In the genomic region with DNA sequence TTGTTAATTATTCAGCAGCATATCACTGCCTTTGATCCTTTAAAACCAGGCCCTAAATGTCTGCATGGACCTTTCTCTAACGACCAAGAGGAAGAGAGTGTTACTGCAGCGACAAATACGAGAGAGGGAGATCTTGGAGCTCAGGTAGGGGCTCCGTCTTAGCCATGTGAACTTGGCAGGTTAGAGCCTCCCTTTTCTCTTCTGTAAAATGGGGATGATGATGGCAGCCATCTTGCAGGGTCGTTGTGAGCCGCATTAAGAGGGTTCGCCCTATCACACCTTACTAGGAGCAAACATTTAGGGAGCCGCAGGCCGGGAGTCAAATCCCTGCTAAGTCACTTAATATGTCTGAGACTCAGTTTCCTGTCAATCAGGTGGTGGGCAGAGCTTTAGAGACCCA, we compare ENCODE assay signal across 11 cellular contexts. TPM values are rescaled to one million over a fixed set of nuclear protein-coding genes. Genes with fewer than 3 reads are reported as not detected.
DNase-seq lines count a peak whose midpoint lies in the region; ATAC-seq, FAIRE-seq and TF ChIP-seq lines count a peak whose summit lies in the region.
"Had no signal": no experiment of that assay in that cellular context is flagged by ENCODE, and none has a peak within 500 bp of the region (broad histone marks: within the 10 kb centered on the region; RNA-seq: fewer than 3 reads in every experiment).

No MANE protein-coding gene starts in this region.

- no peak for TF ChIP-seq CTCF in astrocyte (IDR thresholded peaks at IDR 0.05; ENCODE audit: insufficient read depth, low read depth, low read length)
- TF ChIP-seq CTCF in liver (IDR thresholded peaks at IDR 0.05; ENCODE audit: low read depth, low read length, missing input control) = no peak

- peaks cover 16% of the 10 kb centered on the region for H3K9me3 Mint-ChIP-seq in activated CD4-positive, alpha-beta T cell treated with anti-CD3 and anti-CD28 coated beads, Interleukin-2, amount 10 ng/mL, durations not matched to agents 24 days and 14 days
- H3K9me3 Mint-ChIP-seq in astrocyte (ENCODE audit: unreplicated experiment) = peaks cover 25% of the 10 kb centered on the region

- H3K4me3 ChIP-seq in astrocyte (ENCODE audit: insufficient read depth, low read depth, low read length) (peak overlapping the region; percentile 72), liver (ENCODE audit: low read depth in 1 of 3, low read length in 3 of 3) (peak overlapping the region in 2 of 3 donors; percentile 53 to 61), subcutaneous abdominal adipose tissue (ENCODE audit: low read depth in 1 of 5, low read length in 5 of 5) (peak overlapping the region; percentile 77 to 96 (median 87))

- H3K4me3 Mint-ChIP-seq in activated CD4-positive, alpha-beta T cell treated with anti-CD3 and anti-CD28 coated beads, Interleukin-2, amount 10 ng/mL, durations not matched to agents 24 days and 14 days = peak overlapping the region; percentile 93
- H3K4me3 Mint-ChIP-seq in astrocyte (ENCODE audit: unreplicated experiment) = no peak overlapping the region
- H3K4me3 Mint-ChIP-seq: mesothelial cell of epicardium had no signal

- no peak overlapping the region for H3K27ac ChIP-seq in astrocyte (ENCODE audit: low read depth, low read length)
- peak overlapping the region in 1 of 2 donors; percentile 78 for H3K27ac ChIP-seq in liver (ENCODE audit: low read depth in 1 of 2, low read length in 2 of 2)
- H3K27ac ChIP-seq in subcutaneous abdominal adipose tissue (ENCODE audit: low read depth, low read length) = peak overlapping the region; percentile 90
- no peak overlapping the region for H3K27ac ChIP-seq in substantia nigra (ENCODE audit: low read depth, low read length, poor library complexity, severe bottlenecking)

- intact Hi-C loops in activated CD4-positive, alpha-beta T cell treated with anti-CD3 and anti-CD28 coated beads, Interleukin-2, amount 10 ng/mL, durations not matched to agents 24 days and 14 days (cut with micrococcal nuclease) = no loop called here

- peak overlapping the region; percentile 80 for H3K9ac ChIP-seq in astrocyte (ENCODE audit: low read length)
- no peak overlapping the region for H3K9ac ChIP-seq in liver (ENCODE audit: low read depth in 1 of 2, low read length in 2 of 2)
- H3K9ac ChIP-seq in subcutaneous abdominal adipose tissue (ENCODE audit: low read length in 5 of 5) = peak overlapping the region in 4 of 5 donors; percentile 83 to 89 (median 88)

- H3K79me2 ChIP-seq in astrocyte (ENCODE audit: insufficient read depth, low read length) = peaks cover 64% of the 10 kb centered on the region

- no peak overlapping the region for H2AFZ ChIP-seq in astrocyte (ENCODE audit: low read depth, low read length)

- H3K27ac Mint-ChIP-seq in activated CD4-positive, alpha-beta T cell treated with anti-CD3 and anti-CD28 coated beads, Interleukin-2, amount 10 ng/mL, durations not matched to agents 24 days and 14 days = no peak overlapping the region
- H3K27ac Mint-ChIP-seq in astrocyte (ENCODE audit: unreplicated experiment) = no peak overlapping the region
- H3K27ac Mint-ChIP-seq: mesothelial cell of epicardium had no signal

- no peak for DNase-seq in activated CD4-positive, alpha-beta T cell treated with anti-CD3 and anti-CD28 coated beads, Interleukin-2, amount 10 ng/mL, durations not matched to agents 24 days and 14 days
- no peak for DNase-seq in activated CD4-positive, alpha-beta T cell treated with anti-CD3 and anti-CD28 coated beads for 4 hours
- no peak for DNase-seq in astrocyte (ENCODE audit: low read depth)
- no peak for DNase-seq in D341Med (ENCODE audit: low spot score)
- no peak for DNase-seq in substantia nigra (lab: John Stamatoyannopoulos, UW)
- DNase-seq: NCI-H146 had no signal

- H3K9me3 ChIP-seq in astrocyte (ENCODE audit: insufficient read depth, low read depth, low read length) (peaks cover 19% of the 10 kb centered on the region), liver (ENCODE audit: control insufficient read depth in 4 of 4, low read length in 3 of 4) (peaks cover 0 to 10% (median 1%) of the 10 kb centered on the region in 4 donors), subcutaneous abdominal adipose tissue (ENCODE audit: control insufficient read depth in 5 of 5, low read length in 5 of 5) (peaks cover 0 to 8% (median 7%) of the 10 kb centered on the region in 5 donors)

- H3K36me3 Mint-ChIP-seq in activated CD4-positive, alpha-beta T cell treated with anti-CD3 and anti-CD28 coated beads, Interleukin-2, amount 10 ng/mL, durations not matched to agents 24 days and 14 days (ENCODE audit: low read depth) = peaks cover 33% of the 10 kb centered on the region
- peaks cover 4% of the 10 kb centered on the region for H3K36me3 Mint-ChIP-seq in astrocyte (ENCODE audit: low read depth, unreplicated experiment)

- WGBS in liver = 79% methylated on average over 9 of the region's 9 CpGs

- peaks cover 10% of the 10 kb centered on the region for H4K20me1 ChIP-seq in astrocyte (ENCODE audit: insufficient read depth, low read length)

- TF ChIP-seq RAD21 in liver (IDR thresholded peaks at IDR 0.05) = no peak

- no peaks in the 10 kb centered on the region for H3K27me3 Mint-ChIP-seq in activated CD4-positive, alpha-beta T cell treated with anti-CD3 and anti-CD28 coated beads, Interleukin-2, amount 10 ng/mL, durations not matched to agents 24 days and 14 days
- H3K27me3 Mint-ChIP-seq in astrocyte (ENCODE audit: low read depth, unreplicated experiment) = peaks cover 12% of the 10 kb centered on the region

- H3K27me3 ChIP-seq in astrocyte (ENCODE audit: insufficient read depth, low read length) (no peaks in the 10 kb centered on the region), liver (ENCODE audit: control insufficient read depth in 4 of 4, insufficient read depth in 4 of 4, low read length in 3 of 4) (no peaks in the 10 kb centered on the region), subcutaneous abdominal adipose tissue (ENCODE audit: control insufficient read depth in 5 of 5, insufficient read depth in 4 of 5, low read length in 5 of 5) (no peaks in the 10 kb centered on the region)

- peaks cover 22% of the 10 kb centered on the region for H3K4me1 Mint-ChIP-seq in activated CD4-positive, alpha-beta T cell treated with anti-CD3 and anti-CD28 coated beads, Interleukin-2, amount 10 ng/mL, durations not matched to agents 24 days and 14 days
- H3K4me1 Mint-ChIP-seq in astrocyte (ENCODE audit: low read depth, unreplicated experiment) = no peaks in the 10 kb centered on the region

- FAIRE-seq in astrocyte (lab: Jason Lieb, UNC) = no peak
- FAIRE-seq: RCC 7860 had no signal

- H3K4me1 ChIP-seq in astrocyte (ENCODE audit: insufficient read depth, low read length) (peaks cover 14% of the 10 kb centered on the region), liver (ENCODE audit: control insufficient read depth in 4 of 4, insufficient read depth in 4 of 4, low read length in 3 of 4) (peaks cover 0 to 5% (median 0%) of the 10 kb centered on the region in 4 donors), subcutaneous abdominal adipose tissue (ENCODE audit: control insufficient read depth in 5 of 5, insufficient read depth in 5 of 5, low read length in 5 of 5) (peaks cover 6 to 88% (median 64%) of the 10 kb centered on the region in 5 donors)

- peak overlapping the region; percentile 92 for H3K4me2 ChIP-seq in astrocyte (ENCODE audit: low read length)

- ATAC-seq in GM21515 (IDR thresholded peaks at IDR 0.05; ENCODE audit: unreplicated experiment) = no peak

- no peaks in the 10 kb centered on the region for H3K36me3 ChIP-seq in astrocyte (ENCODE audit: insufficient read depth, low read length)
- no peaks in the 10 kb centered on the region for H3K36me3 ChIP-seq in liver (ENCODE audit: control insufficient read depth in 4 of 4, insufficient read depth in 3 of 4, low read depth in 1 of 4, low read length in 3 of 4)
- H3K36me3 ChIP-seq in subcutaneous abdominal adipose tissue (ENCODE audit: control insufficient read depth in 5 of 5, insufficient read depth in 5 of 5, low read length in 5 of 5) = peaks cover 0 to 26% (median 5%) of the 10 kb centered on the region in 5 donors

TF ChIP-seq in liver, 16 proteins besides CTCF, POLR2A, EP300 and RAD21 (continues in another document):
- TF ChIP-seq RXRA (IDR thresholded peaks at IDR 0.05) (no peak), FOXA1 (IDR thresholded peaks at IDR 0.05) (no peak), FOXA2 (IDR thresholded peaks at IDR 0.05) (no peak), HNF4A (conservative IDR thresholded peaks at IDR 0.05) (no peak)
- TF ChIP-seq, protein P1, sequence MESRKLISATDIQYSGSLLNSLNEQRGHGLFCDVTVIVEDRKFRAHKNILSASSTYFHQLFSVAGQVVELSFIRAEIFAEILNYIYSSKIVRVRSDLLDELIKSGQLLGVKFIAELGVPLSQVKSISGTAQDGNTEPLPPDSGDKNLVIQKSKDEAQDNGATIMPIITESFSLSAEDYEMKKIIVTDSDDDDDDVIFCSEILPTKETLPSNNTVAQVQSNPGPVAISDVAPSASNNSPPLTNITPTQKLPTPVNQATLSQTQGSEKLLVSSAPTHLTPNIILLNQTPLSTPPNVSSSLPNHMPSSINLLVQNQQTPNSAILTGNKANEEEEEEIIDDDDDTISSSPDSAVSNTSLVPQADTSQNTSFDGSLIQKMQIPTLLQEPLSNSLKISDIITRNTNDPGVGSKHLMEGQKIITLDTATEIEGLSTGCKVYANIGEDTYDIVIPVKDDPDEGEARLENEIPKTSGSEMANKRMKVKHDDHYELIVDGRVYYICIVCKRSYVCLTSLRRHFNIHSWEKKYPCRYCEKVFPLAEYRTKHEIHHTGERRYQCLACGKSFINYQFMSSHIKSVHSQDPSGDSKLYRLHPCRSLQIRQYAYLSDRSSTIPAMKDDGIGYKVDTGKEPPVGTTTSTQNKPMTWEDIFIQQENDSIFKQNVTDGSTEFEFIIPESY (IDR thresholded peaks at IDR 0.05) = no peak

RNA-seq across cellular contexts. Expression of gene ENG, which starts 1.6 kb away (rescaled TPM):
- total RNA-seq in activated CD4-positive, alpha-beta T cell treated with anti-CD3 and anti-CD28 coated beads, Interleukin-2, amount 10 ng/mL, durations not matched to agents 24 days and 14 days = 29.9 and 32.4 TPM in 2 replicates
- total RNA-seq in astrocyte (1.2 and 1.5 TPM in 2 replicates), liver (10 to 100 TPM; 12.8 to 23.5 TPM)
- polyA plus RNA-seq in liver = 10 to 100 TPM; 25.0 to 91.3 TPM

RNA-seq across cellular contexts. Expression of gene AK1, which starts 24.6 kb away (rescaled TPM):
- total RNA-seq in activated CD4-positive, alpha-beta T cell treated with anti-CD3 and anti-CD28 coated beads, Interleukin-2, amount 10 ng/mL, durations not matched to agents 24 days and 14 days = 18.0 and 19.9 TPM in 2 replicates
- 78.0 and 79.5 TPM in 2 replicates for total RNA-seq in astrocyte
- total RNA-seq in liver = 10 to 100 TPM; 10.6 to 18.7 TPM
- 10 to 100 TPM; 40.4 to 78.3 TPM for polyA plus RNA-seq in liver

RNA-seq across cellular contexts. Expression of gene ST6GALNAC6, which starts 46.6 kb away (rescaled TPM):
- 53.3 and 61.2 TPM in 2 replicates for total RNA-seq in activated CD4-positive, alpha-beta T cell treated with anti-CD3 and anti-CD28 coated beads, Interleukin-2, amount 10 ng/mL, durations not matched to agents 24 days and 14 days
- 30.4 and 37.5 TPM in 2 replicates for total RNA-seq in astrocyte
- total RNA-seq in liver = 10 to 100 TPM; 26.9 to 37.7 TPM
- 10 to 100 TPM; 22.5 to 40.4 TPM for polyA plus RNA-seq in liver

RNA-seq across cellular contexts. Expression of gene FPGS, which starts 50.1 kb away (rescaled TPM):
- 126 and 128 TPM in 2 replicates for total RNA-seq in activated CD4-positive, alpha-beta T cell treated with anti-CD3 and anti-CD28 coated beads, Interleukin-2, amount 10 ng/mL, durations not matched to agents 24 days and 14 days
- 44.6 and 49.4 TPM in 2 replicates for total RNA-seq in astrocyte
- total RNA-seq in liver = 10 to 100 TPM; 20.4 to 48.1 TPM
- 10 to 100 TPM; 37.3 to 61.1 TPM for polyA plus RNA-seq in liver

Comparison
In these comparisons a context has a peak if more than half of its experiments do, and no peak if none do; other contexts are left out.
1. H3K9ac ChIP-seq: peak in astrocyte (single experiment) and subcutaneous abdominal adipose tissue (4 of 5); none in liver (0 of 2).
2. Peak in every context shown above with its lines, with median percentiles within 50 percentile points of each other: H3K4me3 ChIP-seq.